In genomic region chr10:10599994-10600393, GRCh38 we compare ENCODE assay signal across 21 cellular contexts.
DNase-seq lines count a peak whose midpoint lies in the region; ATAC-seq lines count a peak whose summit lies in the region.
"Had no signal": no experiment of that assay in that cellular context is flagged by ENCODE, and none has a peak within 500 bp of the region (broad histone marks: within the 10 kb centered on the region; RNA-seq: fewer than 3 reads in every experiment).

No MANE protein-coding gene starts in this region.

- peaks cover 9% of the 10 kb centered on the region for H3F3A ChIP-seq in GM23248 (ENCODE audit: insufficient read depth)

- H3K9ac ChIP-seq in GM23248 = no peak overlapping the region
- H3K9ac ChIP-seq: BLaER1 had no signal

- in situ Hi-C loops in GM23248 (cut with MboI) = no loop called here

- 72 to 78% methylated on average over 5 of the region's 5 CpGs for WGBS in GM23248 (ENCODE audit: low coverage in 1 of 2, low lambda C conversion rate in 2 of 2, missing lambda C conversion rate in 2 of 2), 2 experiments

- peak; percentile 11 for DNase-seq in stimulated activated CD4-positive, alpha-beta T cell treated with anti-CD3 and anti-CD28 coated beads, Interleukin-15, amount 100 ng/mL, for 24 hours
- DNase-seq in stimulated activated CD4-positive, alpha-beta T cell treated with anti-CD3 and anti-CD28 coated beads, Interleukin-4, amount 100 ng/mL, for 24 hours = no peak
- DNase-seq in GM23248 (peak; percentile 29), OCI-M1 (lab: John Stamatoyannopoulos, UW) (peak; percentile 4), NCI-H1105 treated with DMSO at 0.1 percent for 48 hours (lab: John Stamatoyannopoulos, UW) (no peak), NCI-H1092 treated with DMSO at 0.1 percent for 48 hours (lab: John Stamatoyannopoulos, UW) (no peak)
- DNase-seq: CD8-positive, alpha-beta T cell; DMS53; EL; GOT3; KG1; NCI-H1092; NCI-H1694; NCI-H2081 treated with DMSO at 0.1 percent for 48 hours; NCI-H510A; NCI-H82; PC-9; T-helper 1 cell had no signal

- H3K9me3 ChIP-seq in GM23248 (ENCODE audit: low read depth) = no peaks in the 10 kb centered on the region
- H3K9me3 ChIP-seq: BLaER1 had no signal

- no peak overlapping the region for H3K27ac ChIP-seq in GM23248
- H3K27ac ChIP-seq: BLaER1, PC-9 had no signal

- no peaks in the 10 kb centered on the region for H3K79me2 ChIP-seq in GM23248 (ENCODE audit: insufficient read depth)

- H3K27me3 ChIP-seq in GM23248 (replicated peaks; ENCODE audit: insufficient read depth) = no peaks in the 10 kb centered on the region
- H3K27me3 ChIP-seq: BLaER1 had no signal

- 0 out of 2 replicates have a peak, but pooled peaks cover 2% of the 10 kb centered on the region for H3K4me1 ChIP-seq in GM23248 (ENCODE audit: insufficient read depth)
- H3K4me1 ChIP-seq: BLaER1 had no signal

- H4K20me1 ChIP-seq in GM23248 (ENCODE audit: insufficient read depth) = no peaks in the 10 kb centered on the region
- H4K20me1 ChIP-seq: BLaER1 had no signal

- no peaks in the 10 kb centered on the region for H3K36me3 ChIP-seq in GM23248 (ENCODE audit: low read depth)
- H3K36me3 ChIP-seq: BLaER1 had no signal

- H2AFZ ChIP-seq in GM23248 = no peak overlapping the region
- H2AFZ ChIP-seq: PC-9 had no signal

- ATAC-seq in HG02840 (IDR thresholded peaks at IDR 0.05; ENCODE audit: low FRiP score, unreplicated experiment) (no peak), GM21786 (IDR thresholded peaks at IDR 0.05; ENCODE audit: unreplicated experiment) (no peak)
- ATAC-seq: CD8-positive, alpha-beta T cell had no signal

- H3K4me3 ChIP-seq in GM23248 = no peak overlapping the region
- H3K4me3 ChIP-seq: BLaER1, PC-9 had no signal

- no peaks in the 10 kb centered on the region for H3K9me2 ChIP-seq in GM23248 (ENCODE audit: insufficient read depth)

- no peak overlapping the region for H3K4me2 ChIP-seq in GM23248 (ENCODE audit: unreplicated experiment)
- H3K4me2 ChIP-seq: BLaER1, PC-9 had no signal

Comparison
In these comparisons a context has a peak if more than half of its experiments do, and no peak if none do; other contexts are left out.
1. DNase-seq: peak in stimulated activated CD4-positive, alpha-beta T cell treated with anti-CD3 and anti-CD28 coated beads, Interleukin-15, amount 100 ng/mL, for 24 hours (single experiment), GM23248 (single experiment) and OCI-M1 (single experiment); none in stimulated activated CD4-positive, alpha-beta T cell treated with anti-CD3 and anti-CD28 coated beads, Interleukin-4, amount 100 ng/mL, for 24 hours (single experiment), NCI-H1105 treated with DMSO at 0.1 percent for 48 hours (single experiment) and NCI-H1092 treated with DMSO at 0.1 percent for 48 hours (single experiment).